In genomic region chr2:240560480-240561324, GRCh38 we compare ENCODE assay signal across 8 cellular contexts. TPM values are rescaled to one million over a fixed set of nuclear protein-coding genes. Genes with fewer than 3 reads are reported as not detected.
DNase-seq lines count a peak whose midpoint lies in the region; TF ChIP-seq lines count a peak whose summit lies in the region.

No MANE protein-coding gene starts in this region.

- H4K8ac ChIP-seq in mesendoderm (ENCODE audit: low read depth, low read length): peak overlapping the region; percentile 87

- no CpG with 5 or more reads among the region's 101 CpGs for WGBS in mesendoderm (ENCODE audit: extremely low coverage, insufficient coverage, low lambda C conversion rate)

- peaks cover 71% of the 10 kb centered on the region for H3K4me1 ChIP-seq in effector memory CD4-positive, alpha-beta T cell (ENCODE audit: control insufficient read depth, insufficient read depth, low read length, poor library complexity, severe bottlenecking)
- H3K4me1 ChIP-seq in mesendoderm (ENCODE audit: control insufficient read depth, low read depth, low read length): peaks cover 5% of the 10 kb centered on the region

- DNase-seq in COLO829 (ENCODE audit: low spot score): peak; percentile 96
- peak; percentile 98 for DNase-seq in GM20000 (ENCODE audit: low spot score)
- DNase-seq in HT-29 (ENCODE audit: low spot score): peak; percentile 98
- DNase-seq in NK-92 treated with Interleukin-12 subunit alpha and Interleukin-12 subunit beta, amount 100 ng/mL, for 24 hours (lab: John Stamatoyannopoulos, UW): peak; percentile 99
- DNase-seq in activated CD8-positive, alpha-beta memory T cell treated with anti-CD3 and anti-CD28 coated beads for 4 hours (ENCODE audit: low read depth in 2 of 2): peak; percentile 99
- DNase-seq in effector memory CD4-positive, alpha-beta T cell: peak; percentile 98 to 100 (median 100)
- DNase-seq in mesendoderm: peak; percentile 99
- peak; percentile 98 for DNase-seq in stimulated activated CD8-positive, alpha-beta memory T cell treated with anti-CD3 and anti-CD28 coated beads, Interleukin-12 subunit alpha, Interleukin-12 subunit beta, amount 100 ng/mL, for 4 hours (ENCODE audit: low read depth)

- peak overlapping the region; percentile 92 for H3K9ac ChIP-seq in mesendoderm (ENCODE audit: low read length)

- H2AK5ac ChIP-seq in mesendoderm (ENCODE audit: low read length): no peak overlapping the region

- H4K5ac ChIP-seq in mesendoderm (ENCODE audit: low read length): no peak overlapping the region

- H3K18ac ChIP-seq in mesendoderm (ENCODE audit: low read length): peak overlapping the region; percentile 97

- peak overlapping the region; percentile 37 for H2BK120ac ChIP-seq in mesendoderm (ENCODE audit: low read depth, low read length)

- H2BK15ac ChIP-seq in mesendoderm (replicated peaks; ENCODE audit: low read depth): no peak overlapping the region

- H3K27ac ChIP-seq in effector memory CD4-positive, alpha-beta T cell (ENCODE audit: insufficient read depth, low read length, poor library complexity, severe bottlenecking): peak overlapping the region; percentile 95
- peak overlapping the region; percentile 93 for H3K27ac ChIP-seq in mesendoderm (ENCODE audit: low read depth, low read length)

- peak overlapping the region; percentile 72 for H3K4me3 ChIP-seq in effector memory CD4-positive, alpha-beta T cell (ENCODE audit: insufficient read depth, low read depth, low read length, poor library complexity, severe bottlenecking)
- H3K4me3 ChIP-seq in mesendoderm (ENCODE audit: low read length): peak overlapping the region; percentile 59

- H2BK5ac ChIP-seq in mesendoderm (ENCODE audit: low read length): no peak overlapping the region

- peaks cover 2% of the 10 kb centered on the region for H3K36me3 ChIP-seq in effector memory CD4-positive, alpha-beta T cell (ENCODE audit: control insufficient read depth, insufficient read depth, low read length)
- no peaks in the 10 kb centered on the region for H3K36me3 ChIP-seq in mesendoderm (ENCODE audit: control insufficient read depth, insufficient read depth, low read length)

- H3K79me2 ChIP-seq in mesendoderm (ENCODE audit: control insufficient read depth, insufficient read depth, low read length): no peaks in the 10 kb centered on the region

- no peaks in the 10 kb centered on the region for H3K27me3 ChIP-seq in effector memory CD4-positive, alpha-beta T cell (replicated peaks; ENCODE audit: control insufficient read depth, insufficient read depth, low read length, poor library complexity, severe bottlenecking)
- no peaks in the 10 kb centered on the region for H3K27me3 ChIP-seq in mesendoderm (ENCODE audit: insufficient read depth, low read length, poor library complexity)

- peaks cover 3% of the 10 kb centered on the region for H3K79me1 ChIP-seq in mesendoderm (ENCODE audit: low read length)

- no peak for TF ChIP-seq CTCF in GM20000 (IDR thresholded peaks at IDR 0.05; ENCODE audit: extremely low read depth, missing control alignments)

- peak overlapping the region; percentile 86 for H3K4me2 ChIP-seq in mesendoderm (ENCODE audit: low read length)

- peak overlapping the region; percentile 45 for H3K23ac ChIP-seq in mesendoderm (ENCODE audit: low read length)

- H3K4ac ChIP-seq in mesendoderm (ENCODE audit: low read depth, low read length): peak overlapping the region; percentile 76

- H3K9me3 ChIP-seq in effector memory CD4-positive, alpha-beta T cell (ENCODE audit: control insufficient read depth, low read length): no peaks in the 10 kb centered on the region

- peak overlapping the region; percentile 99 for H3K56ac ChIP-seq in mesendoderm (ENCODE audit: low read length)

RNA-seq across cellular contexts. Expression of gene DUSP28, which starts 0.5 kb away (rescaled TPM):
- 10.0 and 10.4 TPM in 2 replicates for total RNA-seq in HT-29 (2014; rRNA removed; shearing (Covaris generic))
- polyA plus RNA-seq in mesendoderm (2013, experiment 1 of 2): 1.6 TPM
- 1.6 TPM for polyA plus RNA-seq in mesendoderm (2013, experiment 2 of 2)

RNA-seq across cellular contexts. Expression of gene ANKMY1, which starts 2.9 kb away (rescaled TPM):
- total RNA-seq in HT-29 (2014; rRNA removed; shearing (Covaris generic)): 26.5 and 29.5 TPM in 2 replicates
- 2.1 TPM for polyA plus RNA-seq in mesendoderm (2013, experiment 1 of 2)
- polyA plus RNA-seq in mesendoderm (2013, experiment 2 of 2): 1.9 TPM

RNA-seq across cellular contexts. Expression of gene RNPEPL1, which starts 7.6 kb away (rescaled TPM):
- 57.9 and 74.9 TPM in 2 replicates for total RNA-seq in HT-29 (2014; rRNA removed; shearing (Covaris generic))
- 5.8 TPM for polyA plus RNA-seq in mesendoderm (2013, experiment 1 of 2)
- 5.3 TPM for polyA plus RNA-seq in mesendoderm (2013, experiment 2 of 2)

RNA-seq across cellular contexts. Expression of gene CAPN10, which starts 25.8 kb away (rescaled TPM):
- 88.3 and 90.2 TPM in 2 replicates for total RNA-seq in HT-29 (2014; rRNA removed; shearing (Covaris generic))
- polyA plus RNA-seq in mesendoderm (2013, experiment 1 of 2): 11.8 TPM
- polyA plus RNA-seq in mesendoderm (2013, experiment 2 of 2): 11.6 TPM

Comparison
In these comparisons a context has a peak if more than half of its experiments do, and no peak if none do; other contexts are left out.
1. Peak in every context shown above with its lines: DNase-seq, H3K4me3 ChIP-seq and H3K27ac ChIP-seq.